1 cellular context compared by ENCODE assay signal in the genomic region with DNA sequence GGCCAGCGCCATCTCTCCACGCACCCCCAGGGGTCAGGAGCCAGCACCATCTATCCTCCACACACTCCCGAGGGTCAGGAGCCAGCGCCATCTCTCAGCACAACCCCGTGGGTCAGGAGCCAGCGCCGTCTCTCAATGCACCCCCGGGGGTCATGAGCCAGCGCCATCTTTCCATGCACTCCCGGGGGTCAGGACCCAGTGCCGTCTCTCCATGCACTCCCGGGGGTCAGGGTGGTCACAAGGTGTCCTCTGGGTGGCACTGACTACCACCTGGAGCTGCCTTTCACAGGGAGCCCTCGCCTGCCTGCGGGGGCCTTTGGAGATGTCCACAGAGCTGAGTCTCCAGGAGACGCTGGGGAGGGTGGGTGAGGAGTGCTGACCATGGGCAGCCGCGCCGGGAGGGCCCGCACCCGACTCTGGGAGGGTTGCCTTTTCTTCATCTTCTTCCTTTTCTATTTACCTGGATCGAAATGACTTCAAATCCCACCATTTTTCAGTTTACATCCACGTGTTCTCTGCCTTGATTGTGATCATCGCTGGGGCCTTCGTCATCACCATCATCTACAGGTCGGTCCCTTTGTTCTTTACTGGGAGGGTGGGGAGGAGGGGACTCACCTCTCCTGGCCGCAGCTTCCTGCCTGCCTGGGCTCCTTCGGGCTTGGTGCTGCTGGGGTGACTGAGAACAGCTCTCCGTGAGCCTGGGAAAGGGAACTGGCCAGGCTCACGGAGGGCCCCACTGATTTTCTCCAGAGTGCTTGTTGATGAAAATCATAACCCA.
TF ChIP-seq lines count a peak whose summit lies in the region.

No MANE protein-coding gene starts in this region.

TF ChIP-seq in IMR-90, 13 proteins besides CTCF, POLR2A, EP300 and RAD21 (continued from another document):
- TF ChIP-seq, protein P1, sequence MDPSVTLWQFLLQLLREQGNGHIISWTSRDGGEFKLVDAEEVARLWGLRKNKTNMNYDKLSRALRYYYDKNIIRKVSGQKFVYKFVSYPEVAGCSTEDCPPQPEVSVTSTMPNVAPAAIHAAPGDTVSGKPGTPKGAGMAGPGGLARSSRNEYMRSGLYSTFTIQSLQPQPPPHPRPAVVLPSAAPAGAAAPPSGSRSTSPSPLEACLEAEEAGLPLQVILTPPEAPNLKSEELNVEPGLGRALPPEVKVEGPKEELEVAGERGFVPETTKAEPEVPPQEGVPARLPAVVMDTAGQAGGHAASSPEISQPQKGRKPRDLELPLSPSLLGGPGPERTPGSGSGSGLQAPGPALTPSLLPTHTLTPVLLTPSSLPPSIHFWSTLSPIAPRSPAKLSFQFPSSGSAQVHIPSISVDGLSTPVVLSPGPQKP (IDR thresholded peaks at IDR 0.05; ENCODE audit: borderline replicate concordance, low read depth, low read length) = no peak
- TF ChIP-seq CHD1 (IDR thresholded peaks at IDR 0.05; ENCODE audit: low read depth, low read length) = no peak
